In the genomic region with DNA sequence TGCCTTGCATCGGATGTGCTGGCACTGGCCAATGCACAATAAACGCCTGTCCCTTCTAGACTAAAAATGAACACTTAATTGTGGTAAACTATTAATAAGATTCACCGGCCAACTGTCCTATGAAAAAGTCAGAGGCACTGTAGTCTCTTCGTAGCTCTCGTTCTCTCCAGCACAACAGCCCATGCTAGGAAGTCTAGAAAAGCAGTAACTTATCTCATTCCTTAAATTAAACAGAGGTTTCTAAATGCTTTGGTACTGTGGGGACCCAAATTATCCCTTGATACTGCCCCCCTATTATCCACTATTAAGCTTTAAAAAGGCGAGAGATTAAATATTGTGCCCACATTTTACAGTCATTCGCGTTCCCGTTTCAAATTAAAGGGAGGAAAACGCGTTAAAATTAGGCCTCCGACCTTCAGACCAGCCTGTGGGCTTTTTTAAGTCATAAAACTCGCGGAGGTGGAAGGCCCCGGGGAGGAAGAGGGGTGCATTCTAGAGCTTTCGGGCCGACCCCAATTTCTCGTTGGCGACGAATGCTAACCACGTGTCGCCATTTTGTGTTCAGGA, we compare ENCODE assay signal across 1 cellular context.
TF ChIP-seq lines count a peak whose summit lies in the region.

No MANE protein-coding gene starts in this region.

TF ChIP-seq in HepG2, 621 proteins besides CTCF, POLR2A, EP300 and RAD21 (continued from another document and continues in another):
- TF ChIP-seq, protein P1, sequence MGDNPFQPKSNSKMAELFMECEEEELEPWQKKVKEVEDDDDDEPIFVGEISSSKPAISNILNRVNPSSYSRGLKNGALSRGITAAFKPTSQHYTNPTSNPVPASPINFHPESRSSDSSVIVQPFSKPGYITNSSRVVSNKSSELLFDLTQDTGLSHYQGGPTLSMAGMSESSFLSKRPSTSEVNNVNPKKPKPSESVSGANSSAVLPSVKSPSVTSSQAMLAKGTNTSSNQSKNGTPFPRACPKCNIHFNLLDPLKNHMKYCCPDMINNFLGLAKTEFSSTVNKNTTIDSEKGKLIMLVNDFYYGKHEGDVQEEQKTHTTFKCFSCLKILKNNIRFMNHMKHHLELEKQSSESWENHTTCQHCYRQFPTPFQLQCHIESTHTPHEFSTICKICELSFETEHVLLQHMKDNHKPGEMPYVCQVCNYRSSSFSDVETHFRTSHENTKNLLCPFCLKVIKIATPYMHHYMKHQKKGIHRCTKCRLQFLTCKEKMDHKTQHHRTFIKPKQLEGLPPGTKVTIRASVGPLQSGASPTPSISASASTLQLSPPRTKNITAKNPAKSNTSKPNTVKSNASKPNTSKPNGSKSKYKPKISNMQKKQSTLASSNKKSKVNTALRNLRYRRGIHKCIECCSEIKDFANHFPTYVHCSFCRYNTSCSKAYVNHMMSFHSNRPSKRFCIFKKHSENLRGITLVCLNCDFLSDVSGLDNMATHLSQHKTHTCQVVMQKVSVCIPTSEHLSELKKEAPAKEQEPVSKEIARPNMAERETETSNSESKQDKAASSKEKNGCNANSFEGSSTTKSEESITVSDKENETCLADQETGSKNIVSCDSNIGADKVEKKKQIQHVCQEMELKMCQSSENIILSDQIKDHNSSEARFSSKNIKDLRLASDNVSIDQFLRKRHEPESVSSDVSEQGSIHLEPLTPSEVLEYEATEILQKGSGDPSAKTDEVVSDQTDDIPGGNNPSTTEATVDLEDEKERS (CRISPR knock-in tag; IDR thresholded peaks at IDR 0.05) = no peak
- no peak for TF ChIP-seq ZNF616 (CRISPR knock-in tag; IDR thresholded peaks at IDR 0.05; ENCODE audit: low read depth)
- no peak for TF ChIP-seq FOXC1 (CRISPR knock-in tag; IDR thresholded peaks at IDR 0.05; ENCODE audit: borderline replicate concordance)
- TF ChIP-seq, protein P2, sequence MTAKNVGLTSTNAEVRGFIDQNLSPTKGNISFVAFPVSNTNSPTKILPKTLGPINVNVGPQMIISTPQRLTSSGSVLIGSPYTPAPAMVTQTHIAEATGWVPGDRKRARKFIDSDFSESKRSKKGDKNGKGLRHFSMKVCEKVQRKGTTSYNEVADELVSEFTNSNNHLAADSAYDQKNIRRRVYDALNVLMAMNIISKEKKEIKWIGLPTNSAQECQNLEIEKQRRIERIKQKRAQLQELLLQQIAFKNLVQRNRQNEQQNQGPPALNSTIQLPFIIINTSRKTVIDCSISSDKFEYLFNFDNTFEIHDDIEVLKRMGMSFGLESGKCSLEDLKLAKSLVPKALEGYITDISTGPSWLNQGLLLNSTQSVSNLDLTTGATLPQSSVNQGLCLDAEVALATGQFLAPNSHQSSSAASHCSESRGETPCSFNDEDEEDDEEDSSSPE (CRISPR knock-in tag; IDR thresholded peaks at IDR 0.05) = no peak
- TF ChIP-seq TSC22D2 (CRISPR knock-in tag; IDR thresholded peaks at IDR 0.05; ENCODE audit: borderline replicate concordance) = no peak
- TF ChIP-seq, protein P3, sequence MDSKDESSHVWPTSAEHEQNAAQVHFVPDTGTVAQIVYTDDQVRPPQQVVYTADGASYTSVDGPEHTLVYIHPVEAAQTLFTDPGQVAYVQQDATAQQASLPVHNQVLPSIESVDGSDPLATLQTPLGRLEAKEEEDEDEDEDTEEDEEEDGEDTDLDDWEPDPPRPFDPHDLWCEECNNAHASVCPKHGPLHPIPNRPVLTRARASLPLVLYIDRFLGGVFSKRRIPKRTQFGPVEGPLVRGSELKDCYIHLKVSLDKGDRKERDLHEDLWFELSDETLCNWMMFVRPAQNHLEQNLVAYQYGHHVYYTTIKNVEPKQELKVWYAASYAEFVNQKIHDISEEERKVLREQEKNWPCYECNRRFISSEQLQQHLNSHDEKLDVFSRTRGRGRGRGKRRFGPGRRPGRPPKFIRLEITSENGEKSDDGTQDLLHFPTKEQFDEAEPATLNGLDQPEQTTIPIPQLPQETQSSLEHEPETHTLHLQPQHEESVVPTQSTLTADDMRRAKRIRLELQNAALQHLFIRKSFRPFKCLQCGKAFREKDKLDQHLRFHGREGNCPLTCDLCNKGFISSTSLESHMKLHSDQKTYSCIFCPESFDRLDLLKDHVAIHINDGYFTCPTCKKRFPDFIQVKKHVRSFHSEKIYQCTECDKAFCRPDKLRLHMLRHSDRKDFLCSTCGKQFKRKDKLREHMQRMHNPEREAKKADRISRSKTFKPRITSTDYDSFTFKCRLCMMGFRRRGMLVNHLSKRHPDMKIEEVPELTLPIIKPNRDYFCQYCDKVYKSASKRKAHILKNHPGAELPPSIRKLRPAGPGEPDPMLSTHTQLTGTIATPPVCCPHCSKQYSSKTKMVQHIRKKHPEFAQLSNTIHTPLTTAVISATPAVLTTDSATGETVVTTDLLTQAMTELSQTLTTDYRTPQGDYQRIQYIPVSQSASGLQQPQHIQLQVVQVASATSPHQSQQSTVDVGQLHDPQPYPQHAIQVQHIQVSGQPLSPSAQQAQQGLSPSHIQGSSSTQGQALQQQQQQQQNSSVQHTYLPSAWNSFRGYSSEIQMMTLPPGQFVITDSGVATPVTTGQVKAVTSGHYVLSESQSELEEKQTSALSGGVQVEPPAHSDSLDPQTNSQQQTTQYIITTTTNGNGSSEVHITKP (CRISPR knock-in tag; IDR thresholded peaks at IDR 0.05; ENCODE audit: low read depth) = no peak
- no peak for TF ChIP-seq ASH2L (IDR thresholded peaks at IDR 0.05; ENCODE audit: insufficient read length, low read depth, low read length)
- TF ChIP-seq ZNF382 (CRISPR knock-in tag; IDR thresholded peaks at IDR 0.05; ENCODE audit: borderline replicate concordance) = no peak
- TF ChIP-seq ZNF33A (CRISPR knock-in tag; IDR thresholded peaks at IDR 0.05; ENCODE audit: borderline replicate concordance) = peak; percentile 89; the same call in 1 of the 2 replicates
- no peak for TF ChIP-seq ZBTB7B (CRISPR knock-in tag; IDR thresholded peaks at IDR 0.05)
- TF ChIP-seq SNAI1 (CRISPR knock-in tag; IDR thresholded peaks at IDR 0.05; ENCODE audit: borderline replicate concordance) = no peak; the same call in 1 of the 2 replicates
- TF ChIP-seq CBX1 (IDR thresholded peaks at IDR 0.05; ENCODE audit: low read depth) = no peak
- no peak for TF ChIP-seq ZNF891 (CRISPR knock-in tag; IDR thresholded peaks at IDR 0.05)
- TF ChIP-seq ZNF20 (CRISPR knock-in tag; IDR thresholded peaks at IDR 0.05) = no peak
- TF ChIP-seq, protein P4, sequence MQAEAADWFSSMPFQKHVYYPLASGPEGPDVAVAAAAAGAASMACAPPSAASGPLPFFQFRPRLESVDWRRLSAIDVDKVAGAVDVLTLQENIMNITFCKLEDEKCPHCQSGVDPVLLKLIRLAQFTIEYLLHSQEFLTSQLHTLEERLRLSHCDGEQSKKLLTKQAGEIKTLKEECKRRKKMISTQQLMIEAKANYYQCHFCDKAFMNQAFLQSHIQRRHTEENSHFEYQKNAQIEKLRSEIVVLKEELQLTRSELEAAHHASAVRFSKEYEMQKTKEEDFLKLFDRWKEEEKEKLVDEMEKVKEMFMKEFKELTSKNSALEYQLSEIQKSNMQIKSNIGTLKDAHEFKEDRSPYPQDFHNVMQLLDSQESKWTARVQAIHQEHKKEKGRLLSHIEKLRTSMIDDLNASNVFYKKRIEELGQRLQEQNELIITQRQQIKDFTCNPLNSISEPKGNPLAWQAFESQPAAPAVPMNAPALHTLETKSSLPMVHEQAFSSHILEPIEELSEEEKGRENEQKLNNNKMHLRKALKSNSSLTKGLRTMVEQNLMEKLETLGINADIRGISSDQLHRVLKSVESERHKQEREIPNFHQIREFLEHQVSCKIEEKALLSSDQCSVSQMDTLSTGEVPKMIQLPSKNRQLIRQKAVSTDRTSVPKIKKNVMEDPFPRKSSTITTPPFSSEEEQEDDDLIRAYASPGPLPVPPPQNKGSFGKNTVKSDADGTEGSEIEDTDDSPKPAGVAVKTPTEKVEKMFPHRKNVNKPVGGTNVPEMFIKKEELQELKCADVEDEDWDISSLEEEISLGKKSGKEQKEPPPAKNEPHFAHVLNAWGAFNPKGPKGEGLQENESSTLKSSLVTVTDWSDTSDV (CRISPR knock-in tag; IDR thresholded peaks at IDR 0.05) = no peak
- TF ChIP-seq POLR2AphosphoS2 (IDR thresholded peaks at IDR 0.05; ENCODE audit: low read depth, low read length) = no peak
- TF ChIP-seq ZNF224 (CRISPR knock-in tag; IDR thresholded peaks at IDR 0.05) = no peak
- TF ChIP-seq WIZ (CRISPR knock-in tag; IDR thresholded peaks at IDR 0.05) = no peak
- peak; percentile 13; the same call in 1 of the 2 replicates for TF ChIP-seq NFIC (IDR thresholded peaks at IDR 0.05; ENCODE audit: low read length)
- no peak for TF ChIP-seq ATM (IDR thresholded peaks at IDR 0.05; ENCODE audit: borderline replicate concordance)
- TF ChIP-seq RARA (CRISPR knock-in tag; IDR thresholded peaks at IDR 0.05) = no peak
- no peak for TF ChIP-seq ZNF619 (CRISPR knock-in tag; IDR thresholded peaks at IDR 0.05)
- no peak for TF ChIP-seq ZFYVE20 (CRISPR knock-in tag; IDR thresholded peaks at IDR 0.05; ENCODE audit: borderline replicate concordance, low read depth)
- TF ChIP-seq HOXA7 (CRISPR knock-in tag; IDR thresholded peaks at IDR 0.05) = no peak
- TF ChIP-seq, protein P5, sequence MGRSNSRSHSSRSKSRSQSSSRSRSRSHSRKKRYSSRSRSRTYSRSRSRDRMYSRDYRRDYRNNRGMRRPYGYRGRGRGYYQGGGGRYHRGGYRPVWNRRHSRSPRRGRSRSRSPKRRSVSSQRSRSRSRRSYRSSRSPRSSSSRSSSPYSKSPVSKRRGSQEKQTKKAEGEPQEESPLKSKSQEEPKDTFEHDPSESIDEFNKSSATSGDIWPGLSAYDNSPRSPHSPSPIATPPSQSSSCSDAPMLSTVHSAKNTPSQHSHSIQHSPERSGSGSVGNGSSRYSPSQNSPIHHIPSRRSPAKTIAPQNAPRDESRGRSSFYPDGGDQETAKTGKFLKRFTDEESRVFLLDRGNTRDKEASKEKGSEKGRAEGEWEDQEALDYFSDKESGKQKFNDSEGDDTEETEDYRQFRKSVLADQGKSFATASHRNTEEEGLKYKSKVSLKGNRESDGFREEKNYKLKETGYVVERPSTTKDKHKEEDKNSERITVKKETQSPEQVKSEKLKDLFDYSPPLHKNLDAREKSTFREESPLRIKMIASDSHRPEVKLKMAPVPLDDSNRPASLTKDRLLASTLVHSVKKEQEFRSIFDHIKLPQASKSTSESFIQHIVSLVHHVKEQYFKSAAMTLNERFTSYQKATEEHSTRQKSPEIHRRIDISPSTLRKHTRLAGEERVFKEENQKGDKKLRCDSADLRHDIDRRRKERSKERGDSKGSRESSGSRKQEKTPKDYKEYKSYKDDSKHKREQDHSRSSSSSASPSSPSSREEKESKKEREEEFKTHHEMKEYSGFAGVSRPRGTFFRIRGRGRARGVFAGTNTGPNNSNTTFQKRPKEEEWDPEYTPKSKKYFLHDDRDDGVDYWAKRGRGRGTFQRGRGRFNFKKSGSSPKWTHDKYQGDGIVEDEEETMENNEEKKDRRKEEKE (IDR thresholded peaks at IDR 0.05) = no peak
- no peak for TF ChIP-seq SMARCC2 (IDR thresholded peaks at IDR 0.05)
- no peak for TF ChIP-seq ZSCAN21 (CRISPR knock-in tag; IDR thresholded peaks at IDR 0.05; ENCODE audit: borderline replicate concordance)
- TF ChIP-seq ZNF121 (CRISPR knock-in tag; IDR thresholded peaks at IDR 0.05) = no peak
- no peak for TF ChIP-seq ZNF225 (CRISPR knock-in tag; IDR thresholded peaks at IDR 0.05)
- TF ChIP-seq ZFP41 (CRISPR knock-in tag; IDR thresholded peaks at IDR 0.05; ENCODE audit: borderline replicate concordance) = peak; percentile 18; the same call in 1 of the 2 replicates
- no peak for TF ChIP-seq BORCS8-MEF2B (CRISPR knock-in tag; IDR thresholded peaks at IDR 0.05)
- no peak for TF ChIP-seq RFX3 (CRISPR knock-in tag; IDR thresholded peaks at IDR 0.05)
- TF ChIP-seq, protein P6, sequence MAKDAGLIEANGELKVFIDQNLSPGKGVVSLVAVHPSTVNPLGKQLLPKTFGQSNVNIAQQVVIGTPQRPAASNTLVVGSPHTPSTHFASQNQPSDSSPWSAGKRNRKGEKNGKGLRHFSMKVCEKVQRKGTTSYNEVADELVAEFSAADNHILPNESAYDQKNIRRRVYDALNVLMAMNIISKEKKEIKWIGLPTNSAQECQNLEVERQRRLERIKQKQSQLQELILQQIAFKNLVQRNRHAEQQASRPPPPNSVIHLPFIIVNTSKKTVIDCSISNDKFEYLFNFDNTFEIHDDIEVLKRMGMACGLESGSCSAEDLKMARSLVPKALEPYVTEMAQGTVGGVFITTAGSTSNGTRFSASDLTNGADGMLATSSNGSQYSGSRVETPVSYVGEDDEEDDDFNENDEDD (CRISPR knock-in tag; IDR thresholded peaks at IDR 0.05; ENCODE audit: borderline replicate concordance) = peak; percentile 67; the same call in 1 of the 2 replicates
- TF ChIP-seq, protein P7, sequence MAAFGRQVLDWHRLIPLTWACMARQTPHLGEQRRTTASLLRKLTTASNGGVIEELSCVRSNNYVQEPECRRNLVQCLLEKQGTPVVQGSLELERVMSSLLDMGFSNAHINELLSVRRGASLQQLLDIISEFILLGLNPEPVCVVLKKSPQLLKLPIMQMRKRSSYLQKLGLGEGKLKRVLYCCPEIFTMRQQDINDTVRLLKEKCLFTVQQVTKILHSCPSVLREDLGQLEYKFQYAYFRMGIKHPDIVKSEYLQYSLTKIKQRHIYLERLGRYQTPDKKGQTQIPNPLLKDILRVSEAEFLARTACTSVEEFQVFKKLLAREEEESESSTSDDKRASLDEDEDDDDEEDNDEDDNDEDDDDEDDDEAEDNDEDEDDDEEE (CRISPR knock-in tag; IDR thresholded peaks at IDR 0.05) = no peak
- no peak for TF ChIP-seq FLYWCH1 (CRISPR knock-in tag; IDR thresholded peaks at IDR 0.05)
- TF ChIP-seq, protein P8, sequence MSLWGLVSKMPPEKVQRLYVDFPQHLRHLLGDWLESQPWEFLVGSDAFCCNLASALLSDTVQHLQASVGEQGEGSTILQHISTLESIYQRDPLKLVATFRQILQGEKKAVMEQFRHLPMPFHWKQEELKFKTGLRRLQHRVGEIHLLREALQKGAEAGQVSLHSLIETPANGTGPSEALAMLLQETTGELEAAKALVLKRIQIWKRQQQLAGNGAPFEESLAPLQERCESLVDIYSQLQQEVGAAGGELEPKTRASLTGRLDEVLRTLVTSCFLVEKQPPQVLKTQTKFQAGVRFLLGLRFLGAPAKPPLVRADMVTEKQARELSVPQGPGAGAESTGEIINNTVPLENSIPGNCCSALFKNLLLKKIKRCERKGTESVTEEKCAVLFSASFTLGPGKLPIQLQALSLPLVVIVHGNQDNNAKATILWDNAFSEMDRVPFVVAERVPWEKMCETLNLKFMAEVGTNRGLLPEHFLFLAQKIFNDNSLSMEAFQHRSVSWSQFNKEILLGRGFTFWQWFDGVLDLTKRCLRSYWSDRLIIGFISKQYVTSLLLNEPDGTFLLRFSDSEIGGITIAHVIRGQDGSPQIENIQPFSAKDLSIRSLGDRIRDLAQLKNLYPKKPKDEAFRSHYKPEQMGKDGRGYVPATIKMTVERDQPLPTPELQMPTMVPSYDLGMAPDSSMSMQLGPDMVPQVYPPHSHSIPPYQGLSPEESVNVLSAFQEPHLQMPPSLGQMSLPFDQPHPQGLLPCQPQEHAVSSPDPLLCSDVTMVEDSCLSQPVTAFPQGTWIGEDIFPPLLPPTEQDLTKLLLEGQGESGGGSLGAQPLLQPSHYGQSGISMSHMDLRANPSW (CRISPR knock-in tag; IDR thresholded peaks at IDR 0.05; ENCODE audit: borderline replicate concordance) = no peak
- no peak for TF ChIP-seq NFKBIZ (CRISPR knock-in tag; IDR thresholded peaks at IDR 0.05)
- no peak for TF ChIP-seq ZFP62 (CRISPR knock-in tag; IDR thresholded peaks at IDR 0.05)
- no peak for TF ChIP-seq KAT2B (IDR thresholded peaks at IDR 0.05; ENCODE audit: borderline replicate concordance, low read depth, low read length)
- TF ChIP-seq, protein P9, sequence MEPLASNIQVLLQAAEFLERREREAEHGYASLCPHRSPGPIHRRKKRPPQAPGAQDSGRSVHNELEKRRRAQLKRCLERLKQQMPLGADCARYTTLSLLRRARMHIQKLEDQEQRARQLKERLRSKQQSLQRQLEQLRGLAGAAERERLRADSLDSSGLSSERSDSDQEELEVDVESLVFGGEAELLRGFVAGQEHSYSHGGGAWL (CRISPR knock-in tag; IDR thresholded peaks at IDR 0.05) = no peak
- TF ChIP-seq CHD2 (IDR thresholded peaks at IDR 0.05; ENCODE audit: low read depth, low read length) = no peak; the same call in 1 of the 2 replicates
- no peak for TF ChIP-seq ELF1 (CRISPR knock-in tag; IDR thresholded peaks at IDR 0.05)
